Comparison of ENCODE assay signal across 16 cellular contexts in the genomic region with DNA sequence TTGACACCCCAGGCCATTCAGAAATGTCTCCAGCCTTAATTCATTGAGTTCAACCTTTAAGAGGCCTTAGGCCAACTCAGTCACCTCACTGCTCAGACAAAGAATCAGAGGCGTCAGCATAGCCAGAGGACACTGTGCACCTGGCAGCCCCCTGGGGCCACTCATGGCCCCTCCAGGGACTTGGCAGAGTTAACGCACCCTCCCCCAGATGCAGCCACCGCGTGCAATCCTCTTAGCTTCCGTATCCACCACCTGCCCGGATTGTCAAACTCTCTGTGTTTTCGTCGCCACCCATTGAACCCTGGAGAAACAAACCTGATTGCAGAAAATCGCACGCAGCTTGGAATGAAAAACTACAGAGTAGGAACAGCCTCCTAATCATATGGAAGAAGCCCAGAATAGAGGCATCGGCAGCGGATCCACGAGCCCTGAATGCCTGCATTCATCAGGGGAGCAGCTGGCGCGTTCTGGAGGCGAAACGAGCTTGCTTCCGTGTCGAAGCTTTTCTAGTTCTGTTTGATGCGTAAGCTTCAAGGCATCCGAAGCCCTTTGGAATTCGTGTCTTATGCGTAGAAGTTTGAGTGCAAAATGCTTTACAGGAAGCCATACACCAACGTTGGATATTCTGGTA. TPM values are rescaled to one million over a fixed set of nuclear protein-coding genes. Genes with fewer than 3 reads are reported as not detected.
DNase-seq lines count a peak whose midpoint lies in the region; ATAC-seq, FAIRE-seq and TF ChIP-seq lines count a peak whose summit lies in the region.
"Had no signal": no experiment of that assay in that cellular context is flagged by ENCODE, and none has a peak within 500 bp of the region (broad histone marks: within the 10 kb centered on the region; RNA-seq: fewer than 3 reads in every experiment).

No MANE protein-coding gene starts in this region.

- no peaks in the 10 kb centered on the region for H3K9me3 Mint-ChIP-seq in Calu3 (ENCODE audit: low read depth, unreplicated experiment)
- H3K9me3 Mint-ChIP-seq: immature natural killer cell had no signal

- no peaks in the 10 kb centered on the region for H3K4me1 Mint-ChIP-seq in Calu3 (ENCODE audit: low read depth, unreplicated experiment)
- H3K4me1 Mint-ChIP-seq: immature natural killer cell had no signal

- H2BK5ac ChIP-seq in mesendoderm (ENCODE audit: low read length) = no peak overlapping the region

- no peak overlapping the region for H3K4me3 ChIP-seq in GM12878
- H3K4me3 ChIP-seq in mesendoderm (ENCODE audit: low read length) = no peak overlapping the region
- H3K4me3 ChIP-seq in upper lobe of left lung = no peak overlapping the region
- H3K4me3 ChIP-seq: breast epithelium, mucosa of descending colon, spleen had no signal

- TF ChIP-seq EP300 in GM12878 (IDR thresholded peaks at IDR 0.05; ENCODE audit: borderline replicate concordance in 1 of 2, control insufficient read depth in 1 of 2, low read depth in 2 of 2, low read length in 2 of 2) (no peak), upper lobe of left lung (IDR thresholded peaks at IDR 0.05) (no peak)

- H3K79me2 ChIP-seq in GM12878 (ENCODE audit: control insufficient read depth, insufficient read depth, low read length) (no peaks in the 10 kb centered on the region; the same call in none of the 2 replicates), mesendoderm (ENCODE audit: control insufficient read depth, insufficient read depth, low read length) (peaks cover 3% of the 10 kb centered on the region)

- no peak overlapping the region for H2BK15ac ChIP-seq in mesendoderm (replicated peaks; ENCODE audit: low read depth)

- BruUV-seq in GM12878 (replicated peaks; lab: Mats Ljungman, UMichigan) (TSS peak; percentile 21), Calu3 (replicated peaks; lab: Mats Ljungman, UMichigan) (no TSS peak)

- H3K27ac ChIP-seq in GM12878 (ENCODE audit: control insufficient read depth, insufficient read depth) = no peak overlapping the region
- no peak overlapping the region for H3K27ac ChIP-seq in mesendoderm (ENCODE audit: low read depth, low read length)
- H3K27ac ChIP-seq in upper lobe of left lung = no peak overlapping the region
- H3K27ac ChIP-seq: breast epithelium, foreskin keratinocyte, KMS-11, spleen had no signal

- WGBS in GM12878 (ENCODE audit: insufficient coverage, insufficient replicate concordance, low lambda C conversion rate, missing lambda C conversion rate) = 93% methylated on average over 24 of the region's 24 CpGs
- no CpG with 5 or more reads among the region's 24 CpGs for WGBS in mesendoderm (ENCODE audit: extremely low coverage, insufficient coverage, low lambda C conversion rate)
- WGBS in upper lobe of left lung, 2 donors = 94% methylated on average over 24 of the region's 24 CpGs

- H4K20me1 ChIP-seq in GM12878 (ENCODE audit: control insufficient read depth, insufficient read depth) = no peaks in the 10 kb centered on the region; the same call in 1 of the 2 replicates

- H3K23ac ChIP-seq in mesendoderm (ENCODE audit: low read length) = no peak overlapping the region

- no peak overlapping the region for H2BK120ac ChIP-seq in mesendoderm (ENCODE audit: low read depth, low read length)

- H3K79me1 ChIP-seq in mesendoderm (ENCODE audit: low read length) = peaks cover 2% of the 10 kb centered on the region

- no peaks in the 10 kb centered on the region for H3K27me3 Mint-ChIP-seq in Calu3 (ENCODE audit: unreplicated experiment)

- H2AK5ac ChIP-seq in mesendoderm (ENCODE audit: low read length) = no peak overlapping the region

- RAD21 ChIA-PET in GM12878 (lab: Charles Lee; ENCODE audit: unreplicated experiment) = no interaction called here

- no peak overlapping the region for H4K8ac ChIP-seq in mesendoderm (ENCODE audit: low read depth, low read length)

- peaks cover 29% of the 10 kb centered on the region for H3K36me3 Mint-ChIP-seq in Calu3 (ENCODE audit: insufficient read depth, unreplicated experiment)

- no peak overlapping the region for H3K4me3 Mint-ChIP-seq in Calu3 (ENCODE audit: low read depth, unreplicated experiment)
- H3K4me3 Mint-ChIP-seq: immature natural killer cell had no signal

- H4K5ac ChIP-seq in mesendoderm (ENCODE audit: low read length) = no peak overlapping the region

- H3K27me3 ChIP-seq in GM12878 (replicated peaks in 1 of 2; ENCODE audit: control insufficient read depth in 2 of 2, insufficient read depth in 2 of 2, low read length in 1 of 2) (no peaks in the 10 kb centered on the region), mesendoderm (ENCODE audit: insufficient read depth, low read length, poor library complexity) (no peaks in the 10 kb centered on the region), upper lobe of left lung (no peaks in the 10 kb centered on the region)
- H3K27me3 ChIP-seq: breast epithelium, foreskin keratinocyte, spleen had no signal

- FAIRE-seq in GM12878 (lab: Jason Lieb, UNC) = no peak

- no peak for TF ChIP-seq RAD21 in GM12878 (IDR thresholded peaks at IDR 0.05; ENCODE audit: insufficient read depth, low read depth, low read length)

- H3K18ac ChIP-seq in mesendoderm (ENCODE audit: low read length) = no peak overlapping the region

- H3K9ac ChIP-seq in GM12878 (ENCODE audit: control insufficient read depth, insufficient read depth, low read length) (no peak overlapping the region), mesendoderm (ENCODE audit: low read length) (no peak overlapping the region)
- H3K9ac ChIP-seq: KMS-11 had no signal

- in situ Hi-C loops in GM12878 (cut with MboI) = no loop called here

- DNase-seq in DMS153 (lab: John Stamatoyannopoulos, UW) (peak; percentile 79), NCI-H2081 treated with DMSO at 0.1 percent for 48 hours (lab: John Stamatoyannopoulos, UW) (peak; percentile 60), GM12878 (ENCODE audit: low read depth, low spot score) (no peak), nucleus accumbens (lab: John Stamatoyannopoulos, UW) (peak in 38 of 56 donors; percentile 2 to 70 (median 22)), mesendoderm (no peak), upper lobe of left lung (no peak), Calu3 (no peak), GM10248 (ENCODE audit: extremely low spot score) (no peak)
- DNase-seq: activated gamma-delta T cell, foreskin keratinocyte, immature natural killer cell, mucosa of descending colon, PC-3, spleen had no signal

- H3K56ac ChIP-seq in mesendoderm (ENCODE audit: low read length) = no peak overlapping the region

- no peak overlapping the region for H3K4ac ChIP-seq in mesendoderm (ENCODE audit: low read depth, low read length)

- H2AFZ ChIP-seq in GM12878 (ENCODE audit: control insufficient read depth, low read depth, low read length) = no peak overlapping the region

- SMC1A ChIA-PET in GM12878 (lab: Charles Lee; ENCODE audit: uncharacterized antibody, unreplicated experiment) = interaction anchor here (0.8 kb wide), 1 partner anchor 10 kb away, joined by 4 read pairs; no protein-coding TSS in a partner anchor

- H3K4me2 ChIP-seq in GM12878 (ENCODE audit: control insufficient read depth, insufficient read depth) (no peak overlapping the region), mesendoderm (ENCODE audit: low read length) (no peak overlapping the region)
- H3K4me2 ChIP-seq: KMS-11 had no signal

- intact Hi-C loops in GM12878 (cut with micrococcal nuclease; ENCODE audit: unreplicated experiment) = no loop called here
- intact Hi-C loops in Calu3 (cut with micrococcal nuclease; ENCODE audit: unreplicated experiment) = no loop called here

- POLR2A ChIA-PET in GM12878 (lab: Charles Lee) = no interaction called here
- POLR2A ChIA-PET in GM10248 (lab: Yijun Ruan, JAX) = no interaction called here

- H3K36me3 ChIP-seq in GM12878 (ENCODE audit: control insufficient read depth in 2 of 2, insufficient read depth in 2 of 2, low read length in 1 of 2) = peaks cover 28% of the 10 kb centered on the region in 2 experiments; a peak in 3 of 4 replicates
- H3K36me3 ChIP-seq in mesendoderm (ENCODE audit: control insufficient read depth, insufficient read depth, low read length) = peaks cover 9% of the 10 kb centered on the region
- peaks cover 0 to 14% (median 0%) of the 10 kb centered on the region in 4 donors for H3K36me3 ChIP-seq in upper lobe of left lung
- H3K36me3 ChIP-seq: breast epithelium had no signal

- TF ChIP-seq POLR2A in GM12878 (IDR thresholded peaks at IDR 0.05; ENCODE audit: low read depth, low read length) (no peak), upper lobe of left lung (IDR thresholded peaks at IDR 0.05) (no peak)

- ATAC-seq in GM12878 (no peak), upper lobe of left lung (ENCODE audit: low FRiP score in 2 of 2) (no peak)
- ATAC-seq: foreskin keratinocyte, mucosa of descending colon, PC-3 had no signal

- no peak overlapping the region for H3K27ac Mint-ChIP-seq in Calu3 (ENCODE audit: unreplicated experiment)
- H3K27ac Mint-ChIP-seq: immature natural killer cell had no signal

- TF ChIP-seq CTCF in GM12878 (IDR thresholded peaks at IDR 0.05 in 2 of 3, conservative IDR thresholded peaks at IDR 0.05 in 1 of 3; ENCODE audit: control insufficient read depth in 2 of 3, extremely low read depth in 1 of 3, insufficient read depth in 1 of 3, low read depth in 3 of 3, low read length in 3 of 3) (no peak), upper lobe of left lung (IDR thresholded peaks at IDR 0.05) (no peak), Calu3 (IDR thresholded peaks at IDR 0.05; ENCODE audit: unreplicated experiment) (no peak), GM10248 (IDR thresholded peaks at IDR 0.05; ENCODE audit: control extremely low read depth, extremely low read depth, low read depth, missing control alignments) (no peak)

- CTCF ChIA-PET in GM12878 (lab: Yijun Ruan, JAX) = interaction anchor here (1.0 kb wide), 1 partner anchor 21 kb away, joined by 3 read pairs; no protein-coding TSS in a partner anchor
- CTCF ChIA-PET in Calu3 (lab: Charles Lee) = no interaction called here
- CTCF ChIA-PET in GM10248 (lab: Yijun Ruan, JAX) = no interaction called here

- H3K4me1 ChIP-seq in GM12878 (ENCODE audit: control insufficient read depth, insufficient read depth, low read length) (no peaks in the 10 kb centered on the region), mesendoderm (ENCODE audit: control insufficient read depth, low read depth, low read length) (no peaks in the 10 kb centered on the region), upper lobe of left lung (no peaks in the 10 kb centered on the region)
- H3K4me1 ChIP-seq: breast epithelium, foreskin keratinocyte, spleen had no signal

- H3K9me3 ChIP-seq in GM12878 (replicated peaks; ENCODE audit: control insufficient read depth, insufficient read depth, low read length) (no peaks in the 10 kb centered on the region), upper lobe of left lung (no peaks in the 10 kb centered on the region)
- H3K9me3 ChIP-seq: breast epithelium, mucosa of descending colon, spleen had no signal

RNA-seq across cellular contexts. Expression of a gene that starts 22.4 kb away (rescaled TPM):
- 27.0 and 27.3 TPM in 2 replicates for total RNA-seq in GM12878 (2013; cell fraction: nucleolus; rRNA removed)
- total RNA-seq in GM12878 (2014; rRNA removed) = 29.3 and 31.7 TPM in 2 replicates
- total RNA-seq in GM12878 (2014; rRNA removed; fragmentation: Illumina TruSeq; extraction: Trizol) = 28.7 and 30.1 TPM in 2 replicates
- total RNA-seq in GM12878 (2021) = 33.3 and 37.0 TPM in 2 replicates
- 8.5 TPM for polyA plus RNA-seq in GM12878 (2011; ENCODE audit: low read depth)
- 27.6 and 33.0 TPM in 2 replicates for polyA plus RNA-seq in GM12878 (2011; rRNA removed)
- polyA plus RNA-seq in GM12878 (2011; cell fraction: cytosol; rRNA removed) = 21.9 and 24.3 TPM in 2 replicates
- 5.6 and 7.6 TPM in 2 replicates for polyA plus RNA-seq in GM12878 (2011; cell fraction: nucleus; rRNA removed)
- 14.7 and 17.3 TPM in 2 replicates for polyA plus RNA-seq in GM12878 (2012)
- polyA plus RNA-seq in GM12878 (2014; fragmentation: Illumina TruSeq; extraction: Trizol) = 30.3 and 31.9 TPM in 2 replicates
- polyA plus RNA-seq in GM12878 (2014; fragmentation: Nextera tagmentation; extraction: Ambion mirVana) = 10 to 100 TPM; 15.1 to 22.6 TPM
- polyA plus RNA-seq in GM12878 (2014; rRNA removed) = 24.3 and 24.6 TPM in 2 replicates
- polyA plus RNA-seq in GM12878 (2016; fragmentation: Nextera tagmentation; extraction: Ambion mirVana) = 10 to 100 TPM; 11.5 to 33.5 TPM
- polyA minus RNA-seq in GM12878 (2011; rRNA and poly(A)+ RNA removed) = 29.6 and 36.6 TPM in 2 replicates
- 18.6 and 20.7 TPM in 2 replicates for polyA minus RNA-seq in GM12878 (2011; cell fraction: cytosol; rRNA and poly(A)+ RNA removed)
- polyA minus RNA-seq in GM12878 (2011; cell fraction: nucleus; rRNA and poly(A)+ RNA removed) = 3.6 and 8.3 TPM in 2 replicates
- 6.5 TPM for polyA plus RNA-seq in mesendoderm (2013, experiment 1 of 2)
- 6.6 TPM for polyA plus RNA-seq in mesendoderm (2013, experiment 2 of 2)
- total RNA-seq in upper lobe of left lung = 1 to 10 TPM; 3.1 to 8.5 (median 6.7) TPM
- total RNA-seq in Calu3 (2022) = 75.8 and 94.0 TPM in 2 replicates

RNA-seq across cellular contexts. Expression of a gene that starts 26.9 kb away (rescaled TPM):
- total RNA-seq in GM12878 (2013; cell fraction: nucleolus; rRNA removed) = 51.4 and 67.6 TPM in 2 replicates
- 29.0 and 32.5 TPM in 2 replicates for total RNA-seq in GM12878 (2014; rRNA removed)
- 12.8 and 15.5 TPM in 2 replicates for total RNA-seq in GM12878 (2014; rRNA removed; fragmentation: Illumina TruSeq; extraction: Trizol)
- 40.7 and 45.5 TPM in 2 replicates for total RNA-seq in GM12878 (2021)
- 6.4 TPM for polyA plus RNA-seq in GM12878 (2011; ENCODE audit: low read depth)
- 4.4 and 11.8 TPM in 2 replicates for polyA plus RNA-seq in GM12878 (2011; rRNA removed)
- polyA plus RNA-seq in GM12878 (2011; cell fraction: cytosol; rRNA removed) = 12.9 and 16.4 TPM in 2 replicates
- 57.1 and 82.7 TPM in 2 replicates for polyA plus RNA-seq in GM12878 (2011; cell fraction: nucleus; rRNA removed)
- polyA plus RNA-seq in GM12878 (2012) = 16.8 and 20.4 TPM in 2 replicates
- 4.5 and 12.5 TPM in 2 replicates for polyA plus RNA-seq in GM12878 (2014; fragmentation: Illumina TruSeq; extraction: Trizol)
- polyA plus RNA-seq in GM12878 (2014; fragmentation: Nextera tagmentation; extraction: Ambion mirVana) = under 1 TPM; 0.21 to 0.84 TPM
- 24.3 and 28.5 TPM in 2 replicates for polyA plus RNA-seq in GM12878 (2014; rRNA removed)
- 10 to 100 TPM; 29.9 to 31.5 TPM for polyA plus RNA-seq in GM12878 (2016; fragmentation: Nextera tagmentation; extraction: Ambion mirVana)
- 16.5 and 29.9 TPM in 2 replicates for polyA minus RNA-seq in GM12878 (2011; rRNA and poly(A)+ RNA removed)
- polyA minus RNA-seq in GM12878 (2011; cell fraction: cytosol; rRNA and poly(A)+ RNA removed) = 13.2 and 14.7 TPM in 2 replicates
- 16.6 and 36.5 TPM in 2 replicates for polyA minus RNA-seq in GM12878 (2011; cell fraction: nucleus; rRNA and poly(A)+ RNA removed)
- 26.3 TPM for polyA plus RNA-seq in mesendoderm (2013, experiment 1 of 2)
- 26.5 TPM for polyA plus RNA-seq in mesendoderm (2013, experiment 2 of 2)
- total RNA-seq in upper lobe of left lung = 10 to 100 TPM in 5 of 6 donors, 1 to 10 TPM in 1; 7.5 to 28.3 (median 18.3) TPM
- total RNA-seq in Calu3 (2022) = 49.2 and 57.6 TPM in 2 replicates

RNA-seq across cellular contexts. Expression of a gene that starts 49.4 kb away (rescaled TPM):
- 34.6 and 37.3 TPM in 2 replicates for total RNA-seq in GM12878 (2013; cell fraction: nucleolus; rRNA removed)
- total RNA-seq in GM12878 (2014; rRNA removed) = 20.8 and 23.7 TPM in 2 replicates
- total RNA-seq in GM12878 (2014; rRNA removed; fragmentation: Illumina TruSeq; extraction: Trizol) = 12.0 TPM in 2 replicates
- total RNA-seq in GM12878 (2021) = 31.8 and 34.0 TPM in 2 replicates
- polyA plus RNA-seq in GM12878 (2011; ENCODE audit: low read depth) = 13.1 TPM
- 11.2 and 14.8 TPM in 2 replicates for polyA plus RNA-seq in GM12878 (2011; rRNA removed)
- 15.5 and 18.3 TPM in 2 replicates for polyA plus RNA-seq in GM12878 (2011; cell fraction: cytosol; rRNA removed)
- 35.1 and 45.5 TPM in 2 replicates for polyA plus RNA-seq in GM12878 (2011; cell fraction: nucleus; rRNA removed)
- polyA plus RNA-seq in GM12878 (2012) = 18.4 and 21.6 TPM in 2 replicates
- polyA plus RNA-seq in GM12878 (2014; fragmentation: Illumina TruSeq; extraction: Trizol) = 9.9 and 20.6 TPM in 2 replicates
- 10 to 100 TPM; 10.1 to 13.6 TPM for polyA plus RNA-seq in GM12878 (2014; fragmentation: Nextera tagmentation; extraction: Ambion mirVana)
- 20.5 and 21.5 TPM in 2 replicates for polyA plus RNA-seq in GM12878 (2014; rRNA removed)
- polyA plus RNA-seq in GM12878 (2016; fragmentation: Nextera tagmentation; extraction: Ambion mirVana) = 10 to 100 TPM; 24.9 to 29.5 TPM
- polyA minus RNA-seq in GM12878 (2011; rRNA and poly(A)+ RNA removed) = 24.7 and 25.5 TPM in 2 replicates
- polyA minus RNA-seq in GM12878 (2011; cell fraction: cytosol; rRNA and poly(A)+ RNA removed) = 7.9 and 9.4 TPM in 2 replicates
- 10.2 and 21.0 TPM in 2 replicates for polyA minus RNA-seq in GM12878 (2011; cell fraction: nucleus; rRNA and poly(A)+ RNA removed)
- 14.0 TPM for polyA plus RNA-seq in mesendoderm (2013, experiment 1 of 2)
- polyA plus RNA-seq in mesendoderm (2013, experiment 2 of 2) = 15.1 TPM
- 10 to 100 TPM; 14.7 to 28.6 (median 25.5) TPM for total RNA-seq in upper lobe of left lung
- total RNA-seq in Calu3 (2022) = 39.2 and 41.3 TPM in 2 replicates

Comparison
In these comparisons a context has a peak if more than half of its experiments do, and no peak if none do; other contexts are left out.
1. DNase-seq: peak in DMS153 (single experiment), NCI-H2081 treated with DMSO at 0.1 percent for 48 hours (single experiment) and nucleus accumbens (38 of 56); none in GM12878 (single experiment), mesendoderm (single experiment), upper lobe of left lung (0 of 2), Calu3 (single experiment) and GM10248 (single experiment).